Comparison of ENCODE assay signal across 16 cellular contexts in the genomic region with DNA sequence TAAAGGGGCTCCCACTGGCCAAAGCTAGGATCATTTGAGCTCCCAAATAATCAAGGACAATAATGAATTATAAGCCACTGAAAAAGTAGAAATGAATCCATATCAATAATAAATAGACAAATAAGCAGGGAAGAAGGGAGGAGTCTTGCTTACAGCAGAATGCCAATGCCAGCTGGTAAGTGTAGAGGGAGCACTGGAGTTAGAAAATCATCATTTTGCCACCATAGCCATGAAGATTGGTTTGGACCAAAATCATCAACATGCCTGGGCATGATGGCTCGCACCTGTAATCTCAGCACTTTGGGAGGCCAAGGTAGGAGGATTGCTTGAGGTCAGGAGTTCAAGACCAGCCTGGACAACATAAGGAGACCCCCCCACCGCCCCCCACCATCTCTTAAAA. TPM values are rescaled to one million over a fixed set of nuclear protein-coding genes. Genes with fewer than 3 reads are reported as not detected.
DNase-seq lines count a peak whose midpoint lies in the region; ATAC-seq and TF ChIP-seq lines count a peak whose summit lies in the region.
"Had no signal": no experiment of that assay in that cellular context is flagged by ENCODE, and none has a peak within 500 bp of the region (broad histone marks: within the 10 kb centered on the region; RNA-seq: fewer than 3 reads in every experiment).

No MANE protein-coding gene starts in this region.

- no peaks in the 10 kb centered on the region for H3K9me3 ChIP-seq in BE2C
- H3K9me3 ChIP-seq: SJSA1, suprapubic skin had no signal

- 0 out of 2 replicates have a peak, but pooled peaks have one; percentile 10 for TF ChIP-seq CTCF in BE2C (IDR thresholded peaks at IDR 0.05; ENCODE audit: low read depth, low read length)
- peak; percentile 3 for TF ChIP-seq CTCF in GM06990 (IDR thresholded peaks at IDR 0.05; ENCODE audit: insufficient read depth, low read length, poor library complexity, severe bottlenecking)
- TF ChIP-seq CTCF in cardiac fibroblast (IDR thresholded peaks at IDR 0.05; ENCODE audit: low read depth, low read length) = peak; percentile 2

- H3K27me3 ChIP-seq in BE2C (no peaks in the 10 kb centered on the region), GM06990 (replicated peaks; ENCODE audit: control insufficient read depth, insufficient read depth, low read length) (no peaks in the 10 kb centered on the region)
- H3K27me3 ChIP-seq: SJSA1, suprapubic skin had no signal

- H3K36me3 ChIP-seq in BE2C (no peaks in the 10 kb centered on the region), GM06990 (ENCODE audit: control insufficient read depth, insufficient read depth, low read length) (no peaks in the 10 kb centered on the region)
- H3K36me3 ChIP-seq: SJSA1, suprapubic skin had no signal

- H3K4me3 ChIP-seq in BE2C (ENCODE audit: low read depth, low read length) (no peak overlapping the region), GM06990 (replicated peaks; ENCODE audit: low read depth, low read length) (no peak overlapping the region), cardiac fibroblast (replicated peaks in 1 of 2; ENCODE audit: low read depth in 2 of 2, low read length in 2 of 2) (no peak overlapping the region)
- H3K4me3 ChIP-seq: GM23338, SJSA1, suprapubic skin had no signal

- DNase-seq in BE2C (no peak), GM06990 (ENCODE audit: extremely low read depth, insufficient read length) (no peak), NCI-H69 (lab: John Stamatoyannopoulos, UW) (peak; percentile 6), cardiac fibroblast (ENCODE audit: low read depth in 2 of 2) (no peak), globus pallidus (ENCODE audit: low spot score) (no peak), foreskin melanocyte (no peak)
- DNase-seq: activated CD4-positive, alpha-beta T cell treated with anti-CD3 and anti-CD28 coated beads, Interleukin-2, amount 50 U/mL, for 1 hour; CD4-positive, alpha-beta T cell; head of caudate nucleus; NCI-H1436 treated with DMSO at 0.1 percent for 48 hours had no signal

- no peaks in the 10 kb centered on the region for H3K4me1 ChIP-seq in BE2C
- H3K4me1 ChIP-seq: SJSA1 had no signal

- no peak for ATAC-seq in GM21825 (IDR thresholded peaks at IDR 0.05; ENCODE audit: unreplicated experiment)
- ATAC-seq: activated naive CD4-positive, alpha-beta T cell treated with anti-CD3 and anti-CD28 coated beads, Interleukin-2, amount 50 U/mL, for 72 hours; GM23338; stimulated activated memory B cell treated with anti-CD40 and anti-IgM and Interleukin-4, amounts not matched to agents 10 μg/mL and 1 μg/mL and 100 μg/mL, for 72 hours had no signal

RNA-seq across cellular contexts. Expression of a gene that starts 20.4 kb away (rescaled TPM):
- 8.1 TPM for polyA plus RNA-seq in BE2C (2012; ENCODE audit: insufficient read depth, insufficient read length, low read depth)
